23 cellular contexts compared by ENCODE assay signal in the genomic region with DNA sequence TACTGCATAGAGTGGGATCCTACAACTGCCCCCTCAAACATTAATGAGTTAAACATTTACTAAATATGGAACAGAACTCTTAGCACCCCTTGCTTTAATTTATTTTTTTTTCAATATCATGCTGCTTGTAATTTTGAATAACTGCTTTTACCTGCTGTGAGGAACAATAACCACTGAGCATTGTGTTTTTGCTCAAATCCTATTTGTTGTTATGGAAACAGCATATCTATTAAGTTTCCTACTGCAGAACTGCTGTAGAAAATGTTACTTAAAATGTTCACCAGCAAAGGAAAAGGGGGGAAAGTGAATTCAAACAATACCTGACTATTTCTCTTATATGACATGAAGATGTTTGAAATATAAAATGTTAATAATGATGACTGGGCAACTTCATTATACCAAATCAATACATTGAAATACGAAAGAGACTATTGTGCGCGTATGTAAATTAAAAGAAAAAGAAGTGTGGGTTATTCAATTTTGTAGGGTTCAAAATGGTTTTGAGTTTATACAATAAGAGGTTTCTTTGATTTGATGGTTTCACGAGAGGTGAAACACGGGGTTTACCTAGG.
"Had no signal": no experiment of that assay in that cellular context is flagged by ENCODE, and none has a peak within 500 bp of the region (broad histone marks: within the 10 kb centered on the region; RNA-seq: fewer than 3 reads in every experiment).

No MANE protein-coding gene starts in this region.

- H3K27ac ChIP-seq: cardiac muscle cell, epithelial cell of prostate, gastroesophageal sphincter, pancreas, psoas muscle, right atrium auricular region, suprapubic skin, transverse colon, uterus, VCaP had no signal

- H3K4me3 ChIP-seq: cardiac muscle cell, gastroesophageal sphincter, pancreas, psoas muscle, right atrium auricular region, suprapubic skin, transverse colon, uterus had no signal

- H3K9me3 ChIP-seq: pancreas, psoas muscle, suprapubic skin, uterus had no signal

- H3K36me3 ChIP-seq: cardiac muscle cell, gastroesophageal sphincter, pancreas, right atrium auricular region, suprapubic skin, transverse colon, uterus had no signal

- H3K27me3 ChIP-seq: cardiac muscle cell, gastroesophageal sphincter, pancreas, right atrium auricular region, suprapubic skin, transverse colon, uterus had no signal

- DNase-seq: activated CD4-positive, alpha-beta memory T cell treated with anti-CD3 and anti-CD28 coated beads, Interleukin-2, amount 10 ng/mL, durations not matched to agents 7 days and 5 days; activated CD4-positive, alpha-beta T cell treated with anti-CD3 and anti-CD28 coated beads, Interleukin-2, amount 10 ng/mL, durations not matched to agents 24 days and 14 days; activated CD8-positive, alpha-beta memory T cell treated with anti-CD3 and anti-CD28 coated beads, Interleukin-2, amount 10 ng/mL, durations not matched to agents 7 days and 5 days; activated gamma-delta T cell; activated naive CD4-positive, alpha-beta T cell treated with anti-CD3 and anti-CD28 coated beads, Interleukin-2, amount 50 U/mL, for 16 hours; activated naive CD8-positive, alpha-beta T cell treated with anti-CD3 and anti-CD28 coated beads, Interleukin-2, amount 50 U/mL, for 24 hours; activated T-cell treated with anti-CD3 and anti-CD28 coated beads for 4 hours; cortex of kidney; head of caudate nucleus; left colon; pancreas; psoas muscle; stimulated activated CD4-positive, alpha-beta T cell treated with anti-CD3 and anti-CD28 coated beads, Interleukin-12 subunit alpha, Interleukin-12 subunit beta, amount 100 ng/mL, for 4 hours; stimulated activated CD4-positive, alpha-beta T cell treated with anti-CD3 and anti-CD28 coated beads, Interleukin-1b, Interleukin-23, amount 100 ng/mL, for 48 hours; stimulated activated naive CD8-positive, alpha-beta T cell treated with anti-CD3 and anti-CD28 coated beads, Interleukin-15, amount 100 ng/mL, for 72 hours; transverse colon; uterus had no signal
